8 cellular contexts compared by ENCODE assay signal in the genomic region with DNA sequence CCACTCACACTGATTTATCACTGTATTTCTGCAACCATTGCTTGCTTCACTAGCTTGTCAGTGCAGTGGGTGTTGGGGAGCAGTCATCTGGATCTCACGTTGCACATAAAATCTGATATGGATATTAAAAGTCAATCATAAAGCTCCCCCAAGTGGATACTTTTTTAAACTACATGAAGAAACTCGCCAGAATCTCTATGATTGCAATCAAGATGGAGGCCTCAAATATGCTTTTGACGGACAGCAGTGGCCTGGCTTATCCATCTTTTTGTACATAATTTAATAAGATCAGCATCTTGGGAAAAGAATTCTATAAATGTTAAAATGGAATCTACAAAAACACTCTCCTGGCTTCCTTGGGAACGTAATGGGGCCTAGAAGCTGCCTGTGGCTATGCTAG.
DNase-seq lines count a peak whose midpoint lies in the region; ATAC-seq and TF ChIP-seq lines count a peak whose summit lies in the region.

No MANE protein-coding gene starts in this region.

- H3K4me3 Mint-ChIP-seq in chondrocyte (ENCODE audit: unreplicated experiment) (no peak overlapping the region), progenitor cell of endocrine pancreas (ENCODE audit: low read depth) (no peak overlapping the region)

- H3K4me1 Mint-ChIP-seq in chondrocyte (ENCODE audit: low read depth) (no peaks in the 10 kb centered on the region), progenitor cell of endocrine pancreas (ENCODE audit: low read depth) (no peaks in the 10 kb centered on the region)

- peak; percentile 56 for ATAC-seq in GM18519 (IDR thresholded peaks at IDR 0.05; ENCODE audit: low FRiP score, unreplicated experiment)
- ATAC-seq in GM19023 (IDR thresholded peaks at IDR 0.05; ENCODE audit: unreplicated experiment), result no peak

- TF ChIP-seq CTCF in chondrocyte (IDR thresholded peaks at IDR 0.05) (peak; percentile 76), progenitor cell of endocrine pancreas (IDR thresholded peaks at IDR 0.05; ENCODE audit: unreplicated experiment) (peak; percentile 13)

- H3K27me3 Mint-ChIP-seq in chondrocyte (ENCODE audit: low read depth) (peaks cover 14% of the 10 kb centered on the region), progenitor cell of endocrine pancreas (peaks cover 7% of the 10 kb centered on the region)

- DNase-seq in AG08396 (ENCODE audit: low spot score), result peak; percentile 24
- DNase-seq in NCI-H345 (lab: John Stamatoyannopoulos, UW), result peak; percentile 2
- DNase-seq in chondrocyte (ENCODE audit: low spot score), result no peak
- DNase-seq in progenitor cell of endocrine pancreas (ENCODE audit: low spot score, unreplicated experiment), result no peak
- DNase-seq in NCI-H187 treated with DMSO at 0.1 percent for 48 hours (lab: John Stamatoyannopoulos, UW), result no peak
- DNase-seq in activated effector memory CD4-positive, alpha-beta T cell treated with anti-CD3 and anti-CD28 coated beads, Interleukin-2, amount 50 U/mL, for 16 hours, result no peak

- H3K27ac Mint-ChIP-seq in chondrocyte (ENCODE audit: unreplicated experiment) (no peak overlapping the region), progenitor cell of endocrine pancreas (no peak overlapping the region)

- H3K36me3 Mint-ChIP-seq in chondrocyte (ENCODE audit: low read depth) (no peaks in the 10 kb centered on the region), progenitor cell of endocrine pancreas (ENCODE audit: insufficient read depth) (no peaks in the 10 kb centered on the region)

- H3K9me3 Mint-ChIP-seq in chondrocyte (ENCODE audit: low read depth) (no peaks in the 10 kb centered on the region), progenitor cell of endocrine pancreas (ENCODE audit: low read depth) (no peaks in the 10 kb centered on the region)

Comparison
In these comparisons a context has a peak if more than half of its experiments do, and no peak if none do; other contexts are left out.
1. DNase-seq: peak in AG08396 (single experiment) and NCI-H345 (single experiment); none in chondrocyte (single experiment), progenitor cell of endocrine pancreas (single experiment), NCI-H187 treated with DMSO at 0.1 percent for 48 hours (single experiment) and activated effector memory CD4-positive, alpha-beta T cell treated with anti-CD3 and anti-CD28 coated beads, Interleukin-2, amount 50 U/mL, for 16 hours (single experiment).